Comparison of ENCODE assay signal across 18 cellular contexts in genomic region chr22:23815781-23816551, GRCh38. TPM values are rescaled to one million over a fixed set of nuclear protein-coding genes. Genes with fewer than 3 reads are reported as not detected.
A peak's percentile ranks its signal among the peaks of the same experiment; 100 is the strongest.
DNase-seq lines count a peak whose midpoint lies in the region; ATAC-seq lines count a peak whose summit lies in the region.
"Had no signal": no experiment of that assay in that cellular context is flagged by ENCODE, and none has a peak within 500 bp of the region (broad histone marks: within the 10 kb centered on the region; RNA-seq: fewer than 3 reads in every experiment).

No MANE protein-coding gene starts in this region.

- no peak overlapping the region for H3K4me3 ChIP-seq in BLaER1 treated with 17β-estradiol and CSF1 and Interleukin-3, amounts not matched to agents 10 nM and 100 nM
- H3K4me3 ChIP-seq in SK-N-MC (no peak overlapping the region), trophoblast cell (ENCODE audit: low read depth, low read length) (no peak overlapping the region)
- H3K4me3 ChIP-seq: stomach had no signal

- WGBS in trophoblast cell (ENCODE audit: extremely low coverage, insufficient coverage, insufficient read length): no CpG with 5 or more reads among the region's 14 CpGs

- no peak overlapping the region for H2BK12ac ChIP-seq in trophoblast cell (ENCODE audit: low read length)

- H3K9ac ChIP-seq in BLaER1 treated with 17β-estradiol and CSF1 and Interleukin-3, amounts not matched to agents 10 nM and 100 nM: peak overlapping the region in 2 of 11 experiments; percentile 13 to 29; a peak in 3 of 22 replicates
- no peak overlapping the region for H3K9ac ChIP-seq in SK-N-MC (ENCODE audit: insufficient read length)
- no peak overlapping the region for H3K9ac ChIP-seq in trophoblast cell (ENCODE audit: low read length)

- no peak overlapping the region for H3K18ac ChIP-seq in trophoblast cell (ENCODE audit: low read length)

- peak overlapping the region in 6 of 11 experiments; percentile 22 to 77 (median 68); a peak in 11 of 22 replicates for H3K4me2 ChIP-seq in BLaER1 treated with 17β-estradiol and CSF1 and Interleukin-3, amounts not matched to agents 10 nM and 100 nM
- no peak overlapping the region for H3K4me2 ChIP-seq in trophoblast cell (ENCODE audit: low read length)

- no peak overlapping the region for H2AK5ac ChIP-seq in trophoblast cell (ENCODE audit: low read length)

- H3K27ac ChIP-seq in BLaER1 treated with 17β-estradiol and CSF1 and Interleukin-3, amounts not matched to agents 10 nM and 100 nM: peak overlapping the region in 5 of 11 experiments; percentile 21 to 73 (median 23); a peak in 7 of 22 replicates
- H3K27ac ChIP-seq in SK-N-MC (0 out of 2 replicates have a peak overlapping the region, but pooled peaks have one; percentile 0), trophoblast cell (ENCODE audit: low read depth, low read length) (no peak overlapping the region)
- H3K27ac ChIP-seq: brain microvascular endothelial cell, stomach had no signal

- no peak overlapping the region for H2AFZ ChIP-seq in trophoblast cell (ENCODE audit: insufficient read depth, low read length, poor library complexity)

- no peaks in the 10 kb centered on the region for H3K79me2 ChIP-seq in trophoblast cell (ENCODE audit: control insufficient read depth, insufficient read depth, low read length, poor library complexity)

- no peak overlapping the region for H3K4ac ChIP-seq in trophoblast cell (ENCODE audit: low read depth, low read length)

- H3K36me3 ChIP-seq in BLaER1 treated with 17β-estradiol and CSF1 and Interleukin-3, amounts not matched to agents 10 nM and 100 nM: peaks cover 73 to 100% (median 98%) of the 10 kb centered on the region in 11 experiments
- H3K36me3 ChIP-seq in SK-N-MC (ENCODE audit: insufficient read depth, low read length): peaks cover 74% of the 10 kb centered on the region
- H3K36me3 ChIP-seq in trophoblast cell (ENCODE audit: control insufficient read depth in 1 of 2, insufficient read depth in 2 of 2, low read length in 2 of 2): peaks cover 35 to 37% of the 10 kb centered on the region in 2 experiments

- H3K27me3 ChIP-seq in BLaER1 treated with 17β-estradiol and CSF1 and Interleukin-3, amounts not matched to agents 10 nM and 100 nM: no peaks in the 10 kb centered on the region
- H3K27me3 ChIP-seq in trophoblast cell (ENCODE audit: insufficient read depth, low read length): no peaks in the 10 kb centered on the region
- H3K27me3 ChIP-seq: brain microvascular endothelial cell, stomach had no signal

- no peaks in the 10 kb centered on the region for H3K9me3 ChIP-seq in BLaER1 treated with 17β-estradiol and CSF1 and Interleukin-3, amounts not matched to agents 10 nM and 100 nM (replicated peaks in 1 of 11)
- H3K9me3 ChIP-seq in SK-N-MC (ENCODE audit: low read depth, low read length): no peaks in the 10 kb centered on the region
- H3K9me3 ChIP-seq in trophoblast cell (ENCODE audit: insufficient read depth, low read depth, low read length): no peaks in the 10 kb centered on the region
- H3K9me3 ChIP-seq: stomach had no signal

- no peak overlapping the region for H2BK5ac ChIP-seq in trophoblast cell (ENCODE audit: low read depth, low read length, poor library complexity)

- no peak overlapping the region for H4K91ac ChIP-seq in trophoblast cell (ENCODE audit: low read depth, low read length)

- ATAC-seq in Right ventricle myocardium superior (ENCODE audit: poor library complexity): peak; percentile 89
- ATAC-seq in left lobe of liver: no peak
- ATAC-seq in HG03571 (IDR thresholded peaks at IDR 0.05; ENCODE audit: unreplicated experiment): no peak
- ATAC-seq: effector memory CD8-positive, alpha-beta T cell had no signal

- no peak overlapping the region for H3K14ac ChIP-seq in trophoblast cell (ENCODE audit: low read length)

- peaks cover 45 to 68% (median 62%) of the 10 kb centered on the region in 10 experiments for H3K4me1 ChIP-seq in BLaER1 treated with 17β-estradiol and CSF1 and Interleukin-3, amounts not matched to agents 10 nM and 100 nM
- H3K4me1 ChIP-seq in trophoblast cell (ENCODE audit: control insufficient read depth in 1 of 2, insufficient read depth in 2 of 2, low read length in 2 of 2): peaks cover 5 to 7% of the 10 kb centered on the region in 2 experiments
- H3K4me1 ChIP-seq: stomach had no signal

- H2BK120ac ChIP-seq in trophoblast cell (ENCODE audit: insufficient read depth, low read length, poor library complexity): no peak overlapping the region

- H3K79me1 ChIP-seq in trophoblast cell (ENCODE audit: low read length): no peaks in the 10 kb centered on the region

- intact Hi-C loops in Right ventricle myocardium superior (cut with DNase I): no loop called here

- no peak overlapping the region for H4K12ac ChIP-seq in trophoblast cell (ENCODE audit: low read depth, low read length)

- peaks cover 0 to 19% (median 0%) of the 10 kb centered on the region in 11 experiments; a peak in 2 of 22 replicates for H4K20me1 ChIP-seq in BLaER1 treated with 17β-estradiol and CSF1 and Interleukin-3, amounts not matched to agents 10 nM and 100 nM

- no peak overlapping the region for H4K8ac ChIP-seq in trophoblast cell (ENCODE audit: low read depth, low read length)

- DNase-seq in SK-N-MC (ENCODE audit: low read depth, low spot score) (no peak), Right ventricle myocardium superior (peak; percentile 79), trophoblast cell (peak; percentile 97 to 99), left lobe of liver (ENCODE audit: low spot score) (no peak), H4 (ENCODE audit: low spot score) (no peak)
- no peak for DNase-seq in activated CD4-positive, alpha-beta T cell treated with anti-CD3 and anti-CD28 coated beads for 4 hours
- DNase-seq: activated CD8-positive, alpha-beta memory T cell treated with anti-CD3 and anti-CD28 coated beads, Interleukin-2, amount 50 U/mL, for 4 hours; activated naive CD4-positive, alpha-beta T cell; brain microvascular endothelial cell; effector memory CD8-positive, alpha-beta T cell; mammary epithelial cell; NCI-H1417; NCI-H2227 treated with DMSO at 0.1 percent for 48 hours; SIG-M5; stimulated activated CD4-positive, alpha-beta T cell treated with anti-CD3 and anti-CD28 coated beads, Interleukin-12 subunit alpha, Interleukin-12 subunit beta, amount 100 ng/mL, for 4 hours; stomach had no signal

- H3K23ac ChIP-seq in trophoblast cell (ENCODE audit: low read length): no peak overlapping the region

RNA-seq across cellular contexts. Expression of gene DERL3, which starts 22.8 kb away (rescaled TPM):
- total RNA-seq in Right ventricle myocardium superior: 2.8 TPM
- polyA plus RNA-seq in trophoblast cell (2013): 1.1 and 1.7 TPM in 2 replicates
- total RNA-seq in left lobe of liver: 4.7 TPM
- 0.43 and 1.6 TPM in 2 replicates for total RNA-seq in H4 (2014; rRNA removed; shearing (Covaris generic))
- total RNA-seq: mammary epithelial cell had no signal

RNA-seq across cellular contexts. Expression of gene SMARCB1, which starts 29.2 kb away (rescaled TPM):
- total RNA-seq in Right ventricle myocardium superior (46.6 TPM), left lobe of liver (25.7 TPM)
- polyA plus RNA-seq in trophoblast cell (2013): 69.1 and 71.9 TPM in 2 replicates
- total RNA-seq in H4 (2014; rRNA removed; shearing (Covaris generic)): 50.9 and 61.2 TPM in 2 replicates

RNA-seq across cellular contexts. Expression of gene SLC2A11, which starts 41.7 kb away (rescaled TPM):
- total RNA-seq in Right ventricle myocardium superior (19.8 TPM), left lobe of liver (6.8 TPM)
- polyA plus RNA-seq in trophoblast cell (2013): 13.0 and 13.3 TPM in 2 replicates
- 3.2 and 4.6 TPM in 2 replicates for total RNA-seq in H4 (2014; rRNA removed; shearing (Covaris generic))

RNA-seq across cellular contexts. Expression of gene MMP11, which starts 43.3 kb away (rescaled TPM):
- total RNA-seq in Right ventricle myocardium superior (25.3 TPM), left lobe of liver (0.38 TPM)
- 3.2 and 3.6 TPM in 2 replicates for polyA plus RNA-seq in trophoblast cell (2013)
- total RNA-seq in H4 (2014; rRNA removed; shearing (Covaris generic)): 0.35 and 1.4 TPM in 2 replicates

RNA-seq across cellular contexts. Expression of gene CHCHD10, which starts 48.2 kb away (rescaled TPM):
- total RNA-seq in Right ventricle myocardium superior (1,600 TPM), left lobe of liver (320 TPM)
- 50.2 and 52.6 TPM in 2 replicates for polyA plus RNA-seq in trophoblast cell (2013)
- total RNA-seq in H4 (2014; rRNA removed; shearing (Covaris generic)): 0.72 and 14.9 TPM in 2 replicates

Comparison
In these comparisons a context has a peak if more than half of its experiments do, and no peak if none do; other contexts are left out.
1. DNase-seq: peak in Right ventricle myocardium superior (single experiment) and trophoblast cell (2 of 2); none in SK-N-MC (single experiment), left lobe of liver (single experiment), activated CD4-positive, alpha-beta T cell treated with anti-CD3 and anti-CD28 coated beads for 4 hours (0 of 2) and H4 (single experiment).